Comparison of ENCODE assay signal across 18 cellular contexts in the genomic region with DNA sequence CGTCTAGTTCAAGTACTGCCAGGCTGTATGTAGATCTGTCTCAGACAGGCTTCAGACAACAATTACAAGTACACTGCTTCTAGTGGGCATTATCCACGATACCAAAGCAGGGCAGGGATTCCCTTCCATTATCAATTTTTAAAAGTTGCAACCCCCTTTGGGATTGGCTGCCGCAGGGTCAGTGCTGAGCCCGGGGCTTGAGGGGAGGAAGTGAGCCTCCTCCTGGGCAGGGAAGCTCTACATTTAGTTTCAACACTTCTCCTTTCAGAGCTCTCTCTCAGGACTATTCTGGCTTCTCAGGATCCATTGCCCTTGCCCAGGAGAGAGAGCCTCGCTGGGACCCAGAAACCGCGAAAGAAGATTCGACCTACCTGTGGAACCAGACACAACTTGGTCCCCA. TPM values are rescaled to one million over a fixed set of nuclear protein-coding genes. Genes with fewer than 3 reads are reported as not detected.
DNase-seq lines count a peak whose midpoint lies in the region; ATAC-seq and TF ChIP-seq lines count a peak whose summit lies in the region.
"Had no signal": no experiment of that assay in that cellular context is flagged by ENCODE, and none has a peak within 500 bp of the region (broad histone marks: within the 10 kb centered on the region; RNA-seq: fewer than 3 reads in every experiment).

No MANE protein-coding gene starts in this region.

- H3K27me3 ChIP-seq in HUES64 (ENCODE audit: insufficient read depth, low read length) (peaks cover 59% of the 10 kb centered on the region), brain microvascular endothelial cell (replicated peaks) (no peaks in the 10 kb centered on the region), iPS-18a (ENCODE audit: control insufficient read depth, insufficient read depth, low read length) (peaks cover 59% of the 10 kb centered on the region), smooth muscle cell (ENCODE audit: low read depth) (peaks cover 40% of the 10 kb centered on the region)
- H3K27me3 ChIP-seq: MG63 had no signal

- no peaks in the 10 kb centered on the region for H3K79me2 ChIP-seq in smooth muscle cell (ENCODE audit: low read depth)

- H3K4me3 ChIP-seq in HUES64 (ENCODE audit: low read length): peak overlapping the region; percentile 69; the same call in 1 of the 2 replicates
- peak overlapping the region; percentile 70 for H3K4me3 ChIP-seq in brain microvascular endothelial cell (ENCODE audit: low read depth, low read length)
- H3K4me3 ChIP-seq in iPS-18a (ENCODE audit: low read length): peak overlapping the region; percentile 83
- no peak overlapping the region for H3K4me3 ChIP-seq in smooth muscle cell
- H3K4me3 ChIP-seq: MG63 had no signal

- H3K27ac ChIP-seq in HUES64 (ENCODE audit: low read depth, low read length): no peak overlapping the region
- H3K27ac ChIP-seq in brain microvascular endothelial cell: peak overlapping the region; percentile 39
- H3K27ac ChIP-seq in iPS-18a (ENCODE audit: low read length): no peak overlapping the region
- H3K27ac ChIP-seq in smooth muscle cell (ENCODE audit: low read depth): no peak overlapping the region

- H3K9ac ChIP-seq in HUES64 (ENCODE audit: low read depth, low read length) (no peak overlapping the region), iPS-18a (ENCODE audit: low read length) (no peak overlapping the region), smooth muscle cell (ENCODE audit: low read depth) (no peak overlapping the region)

- no peak for TF ChIP-seq CTCF in brain microvascular endothelial cell (IDR thresholded peaks at IDR 0.05; ENCODE audit: low read depth, low read length, missing control alignments)
- no peak for TF ChIP-seq CTCF in smooth muscle cell (IDR thresholded peaks at IDR 0.05; ENCODE audit: borderline replicate concordance, insufficient read depth, poor library complexity, severe bottlenecking)

- H3K4me1 ChIP-seq in HUES64 (ENCODE audit: insufficient read depth, low read length) (peaks cover 8% of the 10 kb centered on the region; the same call in 1 of the 2 replicates), iPS-18a (ENCODE audit: control insufficient read depth, low read depth, low read length) (peaks cover 12% of the 10 kb centered on the region), smooth muscle cell (ENCODE audit: low read depth) (no peaks in the 10 kb centered on the region)

- in situ Hi-C loops in brain microvascular endothelial cell (cut with HindIII; ENCODE audit: low pct_ligation_motif_present, low sequenced_read_pairs): loop anchor here (25.0 kb wide), 2 partner anchors 774 to 1524 kb away; no protein-coding TSS in a partner anchor

- H3K4me2 ChIP-seq in smooth muscle cell: peak overlapping the region; percentile 96

- no peaks in the 10 kb centered on the region for H4K20me1 ChIP-seq in smooth muscle cell (ENCODE audit: low read depth)

- H3F3A ChIP-seq in smooth muscle cell (ENCODE audit: low read depth): peaks cover 6% of the 10 kb centered on the region

- peak overlapping the region; percentile 86 for H2AFZ ChIP-seq in smooth muscle cell (ENCODE audit: low read depth)

- DNase-seq in brain microvascular endothelial cell (no peak), smooth muscle cell (lab: John Stamatoyannopoulos, UW; ENCODE audit: unreplicated experiment) (no peak), HuH-7 (ENCODE audit: low spot score) (no peak), NCI-H1436 (lab: John Stamatoyannopoulos, UW) (no peak)
- DNase-seq: activated CD4-positive, alpha-beta T cell treated with anti-CD3 and anti-CD28 coated beads for 36 hours; DMS 273 treated with DMSO at 0.1 percent for 48 hours; left ventricle myocardium superior; MG63; naive thymus-derived CD4-positive, alpha-beta T cell; NCI-H1694 treated with DMSO at 0.1 percent for 48 hours; NCI-H446 had no signal

- H3K36me3 ChIP-seq in HUES64 (ENCODE audit: insufficient read depth, low read length) (no peaks in the 10 kb centered on the region), brain microvascular endothelial cell (replicated peaks) (no peaks in the 10 kb centered on the region), iPS-18a (ENCODE audit: control insufficient read depth, low read depth, low read length) (no peaks in the 10 kb centered on the region), smooth muscle cell (ENCODE audit: low read depth) (no peaks in the 10 kb centered on the region)
- H3K36me3 ChIP-seq: MG63 had no signal

- no peak for ATAC-seq in GM21447 (IDR thresholded peaks at IDR 0.05; ENCODE audit: unreplicated experiment)
- ATAC-seq in HG02840 (IDR thresholded peaks at IDR 0.05; ENCODE audit: low FRiP score, unreplicated experiment): no peak
- ATAC-seq: activated CD4-positive, alpha-beta T cell treated with anti-CD3 and anti-CD28 coated beads for 36 hours; HCT116; left ventricle myocardium superior; Right ventricle myocardium inferior had no signal

- WGBS in HUES64: 84% methylated on average over 8 of the region's 8 CpGs
- WGBS in smooth muscle cell (ENCODE audit: low lambda C conversion rate): 67% methylated on average over 8 of the region's 8 CpGs

- H3K9me3 ChIP-seq in HUES64 (ENCODE audit: insufficient read depth, low read depth, low read length) (no peaks in the 10 kb centered on the region), iPS-18a (ENCODE audit: control insufficient read depth, low read depth, low read length) (no peaks in the 10 kb centered on the region), smooth muscle cell (replicated peaks; ENCODE audit: low read depth) (no peaks in the 10 kb centered on the region)
- H3K9me3 ChIP-seq: MG63 had no signal

RNA-seq across cellular contexts. Expression of a gene that starts 1.5 kb away (rescaled TPM):
- polyA plus RNA-seq in HUES64 (2013, experiment 1 of 2): 0.25 TPM
- 0.38 TPM for polyA plus RNA-seq in HUES64 (2013, experiment 2 of 2)
- total RNA-seq in smooth muscle cell: 0.13 TPM in 1 of 2 replicates, not detected in the other
- polyA plus RNA-seq in smooth muscle cell: 0.13 TPM in 1 of 2 replicates, not detected in the other
- total RNA-seq: activated CD4-positive, alpha-beta T cell treated with anti-CD3 and anti-CD28 coated beads for 36 hours; left ventricle myocardium superior; naive thymus-derived CD4-positive, alpha-beta T cell; Right ventricle myocardium inferior; subcutaneous adipose tissue had no signal
- polyA plus RNA-seq: naive thymus-derived CD4-positive, alpha-beta T cell had no signal
